ENCODE assay signal across 18 cellular contexts in the genomic region with DNA sequence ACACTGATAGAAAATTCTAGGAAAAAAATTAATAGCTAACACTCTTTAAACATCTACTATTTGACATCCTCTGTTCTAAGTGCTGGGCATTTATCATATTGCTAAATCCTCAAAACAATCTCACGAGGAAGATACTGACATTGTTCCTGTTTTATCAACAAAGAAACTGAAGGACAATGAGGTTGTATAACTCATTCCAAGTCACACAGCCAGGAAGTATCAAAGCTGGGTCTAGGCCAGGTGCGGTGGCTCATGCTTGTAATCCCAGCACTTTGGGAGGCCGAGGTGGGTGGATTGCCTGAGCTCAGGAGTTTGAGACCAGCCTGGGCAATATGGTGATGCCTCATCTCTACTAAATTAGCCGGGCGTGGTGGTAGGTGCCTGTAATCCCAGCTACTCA. TPM values are rescaled to one million over a fixed set of nuclear protein-coding genes. Genes with fewer than 3 reads are reported as not detected.
DNase-seq lines count a peak whose midpoint lies in the region; ATAC-seq and TF ChIP-seq lines count a peak whose summit lies in the region.
"Had no signal": no experiment of that assay in that cellular context is flagged by ENCODE, and none has a peak within 500 bp of the region (broad histone marks: within the 10 kb centered on the region; RNA-seq: fewer than 3 reads in every experiment).

No MANE protein-coding gene starts in this region.

- H3K9me1 ChIP-seq in IMR-90 (ENCODE audit: insufficient read depth, low read length), result peaks cover 12% of the 10 kb centered on the region

- peak overlapping the region; percentile 83 for H3K27ac Mint-ChIP-seq in activated CD4-positive, alpha-beta T cell treated with anti-CD3 and anti-CD28 coated beads, Interleukin-2, amount 10 ng/mL, durations not matched to agents 7 days and 5 days
- H3K27ac Mint-ChIP-seq in naive B cell, result peak overlapping the region; percentile 85 to 97 (median 92)
- H3K27ac Mint-ChIP-seq: GM23338, type B pancreatic cell had no signal

- peak overlapping the region; percentile 68; the same call in 1 of the 2 replicates for H3K18ac ChIP-seq in IMR-90 (ENCODE audit: low read depth, low read length)

- peaks cover 16% of the 10 kb centered on the region for H3K9me3 Mint-ChIP-seq in activated CD4-positive, alpha-beta T cell treated with anti-CD3 and anti-CD28 coated beads, Interleukin-2, amount 10 ng/mL, durations not matched to agents 7 days and 5 days
- H3K9me3 Mint-ChIP-seq in naive B cell, result peaks cover 0 to 21% (median 6%) of the 10 kb centered on the region in 7 donors
- H3K9me3 Mint-ChIP-seq: GM23338, type B pancreatic cell had no signal

- H3K14ac ChIP-seq in IMR-90 (replicated peaks; ENCODE audit: low read depth, low read length), result peak overlapping the region; percentile 78; the same call in 1 of the 2 replicates

- peak overlapping the region; percentile 76 for H2BK5ac ChIP-seq in IMR-90 (ENCODE audit: low read depth, low read length, poor library complexity, severe bottlenecking)

- no peak overlapping the region for H2AK9ac ChIP-seq in IMR-90 (replicated peaks; ENCODE audit: low read depth, low read length, poor library complexity)

- H4K20me1 ChIP-seq in IMR-90 (ENCODE audit: insufficient read depth, low read length), result peaks cover 3% of the 10 kb centered on the region; the same call in 1 of the 2 replicates

- peak overlapping the region; percentile 30; the same call in 1 of the 2 replicates for H3K4ac ChIP-seq in IMR-90 (ENCODE audit: low read depth, low read length)

- WGBS in IMR-90 (ENCODE audit: extremely low coverage in 2 of 2, insufficient read length in 1 of 2), 2 experiments, result 17% methylated on average over 1 of the region's 5 CpGs; no CpG with 5 or more reads in 1 of the 2 experiments

- H3K4me2 ChIP-seq in IMR-90 (ENCODE audit: low read depth, low read length), result no peak overlapping the region
- H3K4me2 ChIP-seq: GM23338 had no signal

- peaks cover 18% of the 10 kb centered on the region for H3K4me1 ChIP-seq in IMR-90 (ENCODE audit: control insufficient read depth, insufficient read depth, low read length)
- no peaks in the 10 kb centered on the region for H3K4me1 ChIP-seq in vagina
- H3K4me1 ChIP-seq: right lobe of liver, SJCRH30 had no signal

- H4K5ac ChIP-seq in IMR-90 (ENCODE audit: low read depth, low read length), result peak overlapping the region; percentile 67

- no peak for TF ChIP-seq POLR2A in IMR-90 (IDR thresholded peaks at IDR 0.05; ENCODE audit: low read depth, low read length)
- TF ChIP-seq POLR2A in vagina (IDR thresholded peaks at IDR 0.05), result no peak

- no peak overlapping the region for H3K4me3 Mint-ChIP-seq in activated CD4-positive, alpha-beta T cell treated with anti-CD3 and anti-CD28 coated beads, Interleukin-2, amount 10 ng/mL, durations not matched to agents 7 days and 5 days
- peak overlapping the region in 7 of 8 donors; percentile 12 to 88 (median 69) for H3K4me3 Mint-ChIP-seq in naive B cell
- H3K4me3 Mint-ChIP-seq: GM23338, type B pancreatic cell had no signal

- peak overlapping the region in 1 of 2 experiments; percentile 81; a peak in 1 of 4 replicates for H4K8ac ChIP-seq in IMR-90 (ENCODE audit: low read depth in 2 of 2, low read length in 2 of 2)

- peak overlapping the region; percentile 66 for H2BK120ac ChIP-seq in IMR-90 (ENCODE audit: low read depth, low read length)

- POLR2A ChIA-PET in activated CD4-positive, alpha-beta T cell treated with anti-CD3 and anti-CD28 coated beads, Interleukin-2, amount 10 ng/mL, durations not matched to agents 7 days and 5 days (lab: Charles Lee), result no interaction called here
- POLR2A ChIA-PET in IMR-90 (lab: Charles Lee; ENCODE audit: unreplicated experiment), result no interaction called here

- no peak overlapping the region for H2AFZ ChIP-seq in IMR-90 (replicated peaks; ENCODE audit: low read length, poor library complexity)
- H2AFZ ChIP-seq: GM23338 had no signal

- H2BK20ac ChIP-seq in IMR-90 (ENCODE audit: low read depth, low read length), result peak overlapping the region; percentile 79

- intact Hi-C loops in IMR-90 (cut with micrococcal nuclease) (no loop called here), vagina (cut with DNase I) (loop anchor here (5.0 kb wide), 1 partner anchor 1257 kb away; no protein-coding TSS in a partner anchor)

- H3K27ac ChIP-seq in IMR-90 (ENCODE audit: insufficient read depth, low read length) (peak overlapping the region; percentile 50; the same call in 1 of the 2 replicates), brain microvascular endothelial cell (peak overlapping the region; percentile 39), vagina (no peak overlapping the region)
- H3K27ac ChIP-seq: neutrophil, right lobe of liver, SJCRH30 had no signal

- H3K27me3 Mint-ChIP-seq in activated CD4-positive, alpha-beta T cell treated with anti-CD3 and anti-CD28 coated beads, Interleukin-2, amount 10 ng/mL, durations not matched to agents 7 days and 5 days, result peaks cover 2% of the 10 kb centered on the region
- H3K27me3 Mint-ChIP-seq in naive B cell, result no peaks in the 10 kb centered on the region
- H3K27me3 Mint-ChIP-seq: type B pancreatic cell had no signal

- peak overlapping the region; percentile 78 for H2AK5ac ChIP-seq in IMR-90 (ENCODE audit: low read depth, low read length)

- H3K36me3 Mint-ChIP-seq in activated CD4-positive, alpha-beta T cell treated with anti-CD3 and anti-CD28 coated beads, Interleukin-2, amount 10 ng/mL, durations not matched to agents 7 days and 5 days (ENCODE audit: low read depth), result peaks cover 37% of the 10 kb centered on the region
- H3K36me3 Mint-ChIP-seq in naive B cell, result peaks cover 0 to 8% of the 10 kb centered on the region in 2 donors
- H3K36me3 Mint-ChIP-seq: type B pancreatic cell had no signal

- H3K56ac ChIP-seq in IMR-90 (ENCODE audit: extremely low read depth, insufficient read depth, low read length), result no peak overlapping the region

- no peak for TF ChIP-seq CTCF in IMR-90 (conservative IDR thresholded peaks at IDR 0.05; ENCODE audit: low read depth, low read length)
- no peak for TF ChIP-seq CTCF in brain microvascular endothelial cell (IDR thresholded peaks at IDR 0.05; ENCODE audit: low read depth, low read length, missing control alignments)
- TF ChIP-seq CTCF in vagina (IDR thresholded peaks at IDR 0.05), result no peak

- BruUV-seq in IMR-90 (replicated peaks; lab: Mats Ljungman, UMichigan), result no TSS peak

- TF ChIP-seq RAD21 in IMR-90 (IDR thresholded peaks at IDR 0.05; ENCODE audit: low read length), result no peak

- H3K79me1 ChIP-seq in IMR-90 (ENCODE audit: low read depth in 1 of 2, low read length in 2 of 2), result no peaks in the 10 kb centered on the region; a peak in 1 of 4 replicates

- H3K9me3 ChIP-seq in IMR-90 (ENCODE audit: control insufficient read depth, insufficient read depth, low read length) (no peaks in the 10 kb centered on the region), vagina (no peaks in the 10 kb centered on the region)
- H3K9me3 ChIP-seq: neutrophil, right lobe of liver, SJCRH30 had no signal

- H4K91ac ChIP-seq in IMR-90 (ENCODE audit: insufficient read depth, low read depth, low read length), result peak overlapping the region; percentile 78

- H3K36me3 ChIP-seq in IMR-90 (ENCODE audit: control insufficient read depth, insufficient read depth, low read length) (no peaks in the 10 kb centered on the region), brain microvascular endothelial cell (replicated peaks) (no peaks in the 10 kb centered on the region), vagina (no peaks in the 10 kb centered on the region)
- H3K36me3 ChIP-seq: neutrophil, right lobe of liver, SJCRH30 had no signal

- H3K27me3 ChIP-seq in IMR-90 (ENCODE audit: control insufficient read depth, insufficient read depth, low read length), result no peaks in the 10 kb centered on the region
- H3K27me3 ChIP-seq in brain microvascular endothelial cell (replicated peaks), result no peaks in the 10 kb centered on the region
- H3K27me3 ChIP-seq in vagina, result no peaks in the 10 kb centered on the region
- H3K27me3 ChIP-seq: neutrophil, right lobe of liver, SJCRH30 had no signal

- ATAC-seq in IMR-90 (ENCODE audit: low read depth) (no peak), naive B cell (ENCODE audit: low read depth in 2 of 2) (no peak), GM21447 (IDR thresholded peaks at IDR 0.05; ENCODE audit: unreplicated experiment) (no peak)
- ATAC-seq: GM23338 had no signal

- H3K4me3 ChIP-seq in IMR-90 (ENCODE audit: insufficient read depth, low read depth, low read length), result no peak overlapping the region
- H3K4me3 ChIP-seq in brain microvascular endothelial cell (ENCODE audit: low read depth, low read length), result no peak overlapping the region
- no peak overlapping the region for H3K4me3 ChIP-seq in vagina
- H3K4me3 ChIP-seq: GM23338, lung, right lobe of liver, SJCRH30 had no signal

- peak overlapping the region; percentile 56; the same call in 1 of the 3 replicates for H2BK15ac ChIP-seq in IMR-90 (ENCODE audit: low read depth, low read length)

- dilution Hi-C loops in IMR-90 (cut with HindIII; ENCODE audit: low sequenced_read_pairs, unreplicated experiment), result no loop called here

- H3K23ac ChIP-seq in IMR-90 (ENCODE audit: low read depth, low read length), result no peak overlapping the region

- peaks cover 86% of the 10 kb centered on the region for H3K4me1 Mint-ChIP-seq in activated CD4-positive, alpha-beta T cell treated with anti-CD3 and anti-CD28 coated beads, Interleukin-2, amount 10 ng/mL, durations not matched to agents 7 days and 5 days
- H3K4me1 Mint-ChIP-seq in naive B cell, result peaks cover 74 to 93% (median 85%) of the 10 kb centered on the region in 3 donors

- CTCF ChIA-PET in activated CD4-positive, alpha-beta T cell treated with anti-CD3 and anti-CD28 coated beads, Interleukin-2, amount 10 ng/mL, durations not matched to agents 7 days and 5 days (lab: Charles Lee), result interaction anchor here (0.6 to 1.0 kb wide), 3 partner anchors 14 to 512 kb away, joined by 3 to 7 read pairs (median 3); no protein-coding TSS in a partner anchor
- CTCF ChIA-PET in IMR-90 (lab: Yijun Ruan, JAX), result interaction anchor here (0.8 kb wide), 1 partner anchor 51 kb away, joined by 5 read pairs; a partner anchor contains a TSS

- no peak overlapping the region for H3K9ac ChIP-seq in IMR-90 (ENCODE audit: low read depth, low read length)

- DNase-seq in activated CD4-positive, alpha-beta T cell treated with anti-CD3 and anti-CD28 coated beads, Interleukin-2, amount 10 ng/mL, durations not matched to agents 7 days and 5 days, result no peak
- DNase-seq in activated CD4-positive, alpha-beta T cell treated with anti-CD3 and anti-CD28 coated beads, Interleukin-2, amount 50 U/mL, for 4 hours, result no peak
- DNase-seq in IMR-90 (no peak), brain microvascular endothelial cell (no peak), naive B cell (no peak), OCI-M2 (lab: John Stamatoyannopoulos, UW; ENCODE audit: unreplicated experiment) (no peak), vagina (ENCODE audit: extremely low spot score in 2 of 2) (no peak)
- DNase-seq: cortex of kidney; NCI-H1105; right lobe of liver; SJCRH30; stimulated activated CD4-positive, alpha-beta T cell treated with anti-CD3 and anti-CD28 coated beads, Interleukin-2, amount 100 ng/mL, for 48 hours had no signal

- in situ Hi-C loops in IMR-90 (cut with MboI; ENCODE audit: low sequenced_read_pairs) (no loop called here), brain microvascular endothelial cell (cut with HindIII; ENCODE audit: low pct_ligation_motif_present, low sequenced_read_pairs) (no loop called here)

RNA-seq across cellular contexts. Expression of a gene that starts 51.6 kb away (rescaled TPM):
- total RNA-seq in activated CD4-positive, alpha-beta T cell treated with anti-CD3 and anti-CD28 coated beads, Interleukin-2, amount 10 ng/mL, durations not matched to agents 7 days and 5 days, result under 1 TPM; 0.67 to 0.92 TPM
- total RNA-seq in IMR-90 (2012; rRNA removed) (15.2 and 18.3 TPM in 2 replicates), vagina (12.0 TPM)
- polyA plus RNA-seq in IMR-90 (2012; rRNA removed) (45.2 and 50.8 TPM in 2 replicates), naive B cell (ENCODE audit: low read depth in 6 of 6) (10 to 100 TPM in 3 of 6 donors, 1 to 10 TPM in 3; 6.1 to 35.9 (median 9.4) TPM)
- polyA plus RNA-seq in IMR-90 (2012; cell fraction: cytosol; rRNA removed), result 52.3 and 73.8 TPM in 2 replicates
- polyA plus RNA-seq in IMR-90 (2012; cell fraction: nucleus; rRNA removed; ENCODE audit: low replicate concordance), result 136 and 310 TPM in 2 replicates
- total RNA-seq: A673, GM23338, SJCRH30 had no signal
